ENCODE assay signal across 3 cellular contexts in the genomic region with DNA sequence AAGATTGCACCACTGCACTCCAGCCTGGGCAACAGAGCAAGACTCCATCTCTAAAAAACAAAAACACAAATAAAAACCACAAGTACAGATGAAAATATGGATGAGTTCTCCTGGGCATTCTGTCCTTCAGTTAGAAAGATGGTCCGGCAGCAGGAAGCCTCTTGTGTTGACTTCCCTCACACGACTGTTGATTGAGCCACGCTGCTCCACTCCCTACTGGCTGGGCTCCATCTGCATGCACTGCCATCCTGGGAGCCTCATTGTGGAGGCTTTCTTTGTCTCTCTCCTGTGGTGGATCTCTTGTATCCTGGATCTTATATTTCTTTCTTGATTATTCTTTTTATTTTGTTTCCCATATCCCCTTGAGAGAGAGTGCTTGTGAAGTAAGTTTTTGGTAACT.
TF ChIP-seq lines count a peak whose summit lies in the region.

No MANE protein-coding gene starts in this region.

TF ChIP-seq in HepG2, 621 proteins besides CTCF, POLR2A, EP300 and RAD21:
- TF ChIP-seq GTF2F1 (IDR thresholded peaks at IDR 0.05; ENCODE audit: low read length): no peak
- TF ChIP-seq PAWR (CRISPR knock-in tag; IDR thresholded peaks at IDR 0.05; ENCODE audit: borderline replicate concordance): no peak
- TF ChIP-seq, protein P1, sequence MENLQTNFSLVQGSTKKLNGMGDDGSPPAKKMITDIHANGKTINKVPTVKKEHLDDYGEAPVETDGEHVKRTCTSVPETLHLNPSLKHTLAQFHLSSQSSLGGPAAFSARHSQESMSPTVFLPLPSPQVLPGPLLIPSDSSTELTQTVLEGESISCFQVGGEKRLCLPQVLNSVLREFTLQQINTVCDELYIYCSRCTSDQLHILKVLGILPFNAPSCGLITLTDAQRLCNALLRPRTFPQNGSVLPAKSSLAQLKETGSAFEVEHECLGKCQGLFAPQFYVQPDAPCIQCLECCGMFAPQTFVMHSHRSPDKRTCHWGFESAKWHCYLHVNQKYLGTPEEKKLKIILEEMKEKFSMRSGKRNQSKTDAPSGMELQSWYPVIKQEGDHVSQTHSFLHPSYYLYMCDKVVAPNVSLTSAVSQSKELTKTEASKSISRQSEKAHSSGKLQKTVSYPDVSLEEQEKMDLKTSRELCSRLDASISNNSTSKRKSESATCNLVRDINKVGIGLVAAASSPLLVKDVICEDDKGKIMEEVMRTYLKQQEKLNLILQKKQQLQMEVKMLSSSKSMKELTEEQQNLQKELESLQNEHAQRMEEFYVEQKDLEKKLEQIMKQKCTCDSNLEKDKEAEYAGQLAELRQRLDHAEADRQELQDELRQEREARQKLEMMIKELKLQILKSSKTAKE (CRISPR knock-in tag; IDR thresholded peaks at IDR 0.05; ENCODE audit: borderline replicate concordance): no peak
- no peak for TF ChIP-seq HMG20A (CRISPR knock-in tag; IDR thresholded peaks at IDR 0.05; ENCODE audit: borderline replicate concordance)
- TF ChIP-seq CHD4 (IDR thresholded peaks at IDR 0.05; ENCODE audit: borderline replicate concordance, low read length): no peak
- TF ChIP-seq, protein P2, sequence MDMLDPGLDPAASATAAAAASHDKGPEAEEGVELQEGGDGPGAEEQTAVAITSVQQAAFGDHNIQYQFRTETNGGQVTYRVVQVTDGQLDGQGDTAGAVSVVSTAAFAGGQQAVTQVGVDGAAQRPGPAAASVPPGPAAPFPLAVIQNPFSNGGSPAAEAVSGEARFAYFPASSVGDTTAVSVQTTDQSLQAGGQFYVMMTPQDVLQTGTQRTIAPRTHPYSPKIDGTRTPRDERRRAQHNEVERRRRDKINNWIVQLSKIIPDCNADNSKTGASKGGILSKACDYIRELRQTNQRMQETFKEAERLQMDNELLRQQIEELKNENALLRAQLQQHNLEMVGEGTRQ (IDR thresholded peaks at IDR 0.05; ENCODE audit: low read depth, low read length): no peak
- TF ChIP-seq, protein P2 (CRISPR knock-in tag; IDR thresholded peaks at IDR 0.05; ENCODE audit: borderline replicate concordance): no peak
- TF ChIP-seq, protein P3, sequence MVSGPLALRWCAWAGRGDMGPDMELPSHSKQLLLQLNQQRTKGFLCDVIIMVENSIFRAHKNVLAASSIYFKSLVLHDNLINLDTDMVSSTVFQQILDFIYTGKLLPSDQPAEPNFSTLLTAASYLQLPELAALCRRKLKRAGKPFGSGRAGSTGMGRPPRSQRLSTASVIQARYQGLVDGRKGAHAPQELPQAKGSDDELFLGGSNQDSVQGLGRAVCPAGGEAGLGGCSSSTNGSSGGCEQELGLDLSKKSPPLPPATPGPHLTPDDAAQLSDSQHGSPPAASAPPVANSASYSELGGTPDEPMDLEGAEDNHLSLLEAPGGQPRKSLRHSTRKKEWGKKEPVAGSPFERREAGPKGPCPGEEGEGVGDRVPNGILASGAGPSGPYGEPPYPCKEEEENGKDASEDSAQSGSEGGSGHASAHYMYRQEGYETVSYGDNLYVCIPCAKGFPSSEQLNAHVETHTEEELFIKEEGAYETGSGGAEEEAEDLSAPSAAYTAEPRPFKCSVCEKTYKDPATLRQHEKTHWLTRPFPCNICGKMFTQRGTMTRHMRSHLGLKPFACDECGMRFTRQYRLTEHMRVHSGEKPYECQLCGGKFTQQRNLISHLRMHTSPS (CRISPR knock-in tag; IDR thresholded peaks at IDR 0.05; ENCODE audit: low read depth): no peak
- no peak for TF ChIP-seq ZNF260 (CRISPR knock-in tag; IDR thresholded peaks at IDR 0.05; ENCODE audit: borderline replicate concordance, low read depth)

TF ChIP-seq in WTC11, 78 proteins besides CTCF, POLR2A, EP300 and RAD21 (continues in another document):
- TF ChIP-seq FOXP1 (CRISPR knock-in tag; IDR thresholded peaks at IDR 0.05; ENCODE audit: borderline replicate concordance) (no peak), OVOL2 (CRISPR knock-in tag; IDR thresholded peaks at IDR 0.05; ENCODE audit: borderline replicate concordance) (no peak), ATF1 (CRISPR knock-in tag; IDR thresholded peaks at IDR 0.05) (no peak), TEAD4 (CRISPR knock-in tag; IDR thresholded peaks at IDR 0.05) (no peak), GABPB1 (CRISPR knock-in tag; IDR thresholded peaks at IDR 0.05) (no peak), ZNF396 (CRISPR knock-in tag; IDR thresholded peaks at IDR 0.05; ENCODE audit: borderline replicate concordance) (no peak)
- TF ChIP-seq, protein P4, sequence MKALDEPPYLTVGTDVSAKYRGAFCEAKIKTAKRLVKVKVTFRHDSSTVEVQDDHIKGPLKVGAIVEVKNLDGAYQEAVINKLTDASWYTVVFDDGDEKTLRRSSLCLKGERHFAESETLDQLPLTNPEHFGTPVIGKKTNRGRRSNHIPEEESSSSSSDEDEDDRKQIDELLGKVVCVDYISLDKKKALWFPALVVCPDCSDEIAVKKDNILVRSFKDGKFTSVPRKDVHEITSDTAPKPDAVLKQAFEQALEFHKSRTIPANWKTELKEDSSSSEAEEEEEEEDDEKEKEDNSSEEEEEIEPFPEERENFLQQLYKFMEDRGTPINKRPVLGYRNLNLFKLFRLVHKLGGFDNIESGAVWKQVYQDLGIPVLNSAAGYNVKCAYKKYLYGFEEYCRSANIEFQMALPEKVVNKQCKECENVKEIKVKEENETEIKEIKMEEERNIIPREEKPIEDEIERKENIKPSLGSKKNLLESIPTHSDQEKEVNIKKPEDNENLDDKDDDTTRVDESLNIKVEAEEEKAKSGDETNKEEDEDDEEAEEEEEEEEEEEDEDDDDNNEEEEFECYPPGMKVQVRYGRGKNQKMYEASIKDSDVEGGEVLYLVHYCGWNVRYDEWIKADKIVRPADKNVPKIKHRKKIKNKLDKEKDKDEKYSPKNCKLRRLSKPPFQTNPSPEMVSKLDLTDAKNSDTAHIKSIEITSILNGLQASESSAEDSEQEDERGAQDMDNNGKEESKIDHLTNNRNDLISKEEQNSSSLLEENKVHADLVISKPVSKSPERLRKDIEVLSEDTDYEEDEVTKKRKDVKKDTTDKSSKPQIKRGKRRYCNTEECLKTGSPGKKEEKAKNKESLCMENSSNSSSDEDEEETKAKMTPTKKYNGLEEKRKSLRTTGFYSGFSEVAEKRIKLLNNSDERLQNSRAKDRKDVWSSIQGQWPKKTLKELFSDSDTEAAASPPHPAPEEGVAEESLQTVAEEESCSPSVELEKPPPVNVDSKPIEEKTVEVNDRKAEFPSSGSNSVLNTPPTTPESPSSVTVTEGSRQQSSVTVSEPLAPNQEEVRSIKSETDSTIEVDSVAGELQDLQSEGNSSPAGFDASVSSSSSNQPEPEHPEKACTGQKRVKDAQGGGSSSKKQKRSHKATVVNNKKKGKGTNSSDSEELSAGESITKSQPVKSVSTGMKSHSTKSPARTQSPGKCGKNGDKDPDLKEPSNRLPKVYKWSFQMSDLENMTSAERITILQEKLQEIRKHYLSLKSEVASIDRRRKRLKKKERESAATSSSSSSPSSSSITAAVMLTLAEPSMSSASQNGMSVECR (CRISPR knock-in tag; IDR thresholded peaks at IDR 0.05; ENCODE audit: borderline replicate concordance): no peak
- TF ChIP-seq, protein P5, sequence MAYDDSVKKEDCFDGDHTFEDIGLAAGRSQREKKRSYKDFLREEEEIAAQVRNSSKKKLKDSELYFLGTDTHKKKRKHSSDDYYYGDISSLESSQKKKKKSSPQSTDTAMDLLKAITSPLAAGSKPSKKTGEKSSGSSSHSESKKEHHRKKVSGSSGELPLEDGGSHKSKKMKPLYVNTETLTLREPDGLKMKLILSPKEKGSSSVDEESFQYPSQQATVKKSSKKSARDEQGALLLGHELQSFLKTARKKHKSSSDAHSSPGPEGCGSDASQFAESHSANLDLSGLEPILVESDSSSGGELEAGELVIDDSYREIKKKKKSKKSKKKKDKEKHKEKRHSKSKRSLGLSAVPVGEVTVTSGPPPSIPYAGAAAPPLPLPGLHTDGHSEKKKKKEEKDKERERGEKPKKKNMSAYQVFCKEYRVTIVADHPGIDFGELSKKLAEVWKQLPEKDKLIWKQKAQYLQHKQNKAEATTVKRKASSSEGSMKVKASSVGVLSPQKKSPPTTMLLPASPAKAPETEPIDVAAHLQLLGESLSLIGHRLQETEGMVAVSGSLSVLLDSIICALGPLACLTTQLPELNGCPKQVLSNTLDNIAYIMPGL (CRISPR knock-in tag; IDR thresholded peaks at IDR 0.05): no peak

TF ChIP-seq in SK-N-SH, 30 proteins besides CTCF, POLR2A, EP300 and RAD21:
- TF ChIP-seq RXRA (IDR thresholded peaks at IDR 0.05; ENCODE audit: borderline replicate concordance, low read depth) (no peak), CHD2 (IDR thresholded peaks at IDR 0.05; ENCODE audit: low read length, partially characterized antibody) (no peak), POLR2AphosphoS5 (IDR thresholded peaks at IDR 0.05; ENCODE audit: low read depth, low read length) (no peak), MXI1 (IDR thresholded peaks at IDR 0.05; ENCODE audit: low read depth, low read length) (no peak), SMC3 (IDR thresholded peaks at IDR 0.05; ENCODE audit: low read depth, low read length) (no peak), GABPA (IDR thresholded peaks at IDR 0.05; ENCODE audit: low read depth) (no peak), FOXJ3 (CRISPR knock-in tag; IDR thresholded peaks at IDR 0.05) (no peak), ELF1 (IDR thresholded peaks at IDR 0.05) (no peak)
- TF ChIP-seq, protein P6, sequence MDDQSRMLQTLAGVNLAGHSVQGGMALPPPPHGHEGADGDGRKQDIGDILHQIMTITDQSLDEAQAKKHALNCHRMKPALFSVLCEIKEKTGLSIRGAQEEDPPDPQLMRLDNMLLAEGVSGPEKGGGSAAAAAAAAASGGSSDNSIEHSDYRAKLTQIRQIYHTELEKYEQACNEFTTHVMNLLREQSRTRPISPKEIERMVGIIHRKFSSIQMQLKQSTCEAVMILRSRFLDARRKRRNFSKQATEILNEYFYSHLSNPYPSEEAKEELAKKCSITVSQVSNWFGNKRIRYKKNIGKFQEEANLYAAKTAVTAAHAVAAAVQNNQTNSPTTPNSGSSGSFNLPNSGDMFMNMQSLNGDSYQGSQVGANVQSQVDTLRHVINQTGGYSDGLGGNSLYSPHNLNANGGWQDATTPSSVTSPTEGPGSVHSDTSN (IDR thresholded peaks at IDR 0.05): no peak
- TF ChIP-seq, protein P7, sequence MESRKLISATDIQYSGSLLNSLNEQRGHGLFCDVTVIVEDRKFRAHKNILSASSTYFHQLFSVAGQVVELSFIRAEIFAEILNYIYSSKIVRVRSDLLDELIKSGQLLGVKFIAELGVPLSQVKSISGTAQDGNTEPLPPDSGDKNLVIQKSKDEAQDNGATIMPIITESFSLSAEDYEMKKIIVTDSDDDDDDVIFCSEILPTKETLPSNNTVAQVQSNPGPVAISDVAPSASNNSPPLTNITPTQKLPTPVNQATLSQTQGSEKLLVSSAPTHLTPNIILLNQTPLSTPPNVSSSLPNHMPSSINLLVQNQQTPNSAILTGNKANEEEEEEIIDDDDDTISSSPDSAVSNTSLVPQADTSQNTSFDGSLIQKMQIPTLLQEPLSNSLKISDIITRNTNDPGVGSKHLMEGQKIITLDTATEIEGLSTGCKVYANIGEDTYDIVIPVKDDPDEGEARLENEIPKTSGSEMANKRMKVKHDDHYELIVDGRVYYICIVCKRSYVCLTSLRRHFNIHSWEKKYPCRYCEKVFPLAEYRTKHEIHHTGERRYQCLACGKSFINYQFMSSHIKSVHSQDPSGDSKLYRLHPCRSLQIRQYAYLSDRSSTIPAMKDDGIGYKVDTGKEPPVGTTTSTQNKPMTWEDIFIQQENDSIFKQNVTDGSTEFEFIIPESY (IDR thresholded peaks at IDR 0.05; ENCODE audit: borderline replicate concordance, low read depth): no peak
- TF ChIP-seq, protein P8, sequence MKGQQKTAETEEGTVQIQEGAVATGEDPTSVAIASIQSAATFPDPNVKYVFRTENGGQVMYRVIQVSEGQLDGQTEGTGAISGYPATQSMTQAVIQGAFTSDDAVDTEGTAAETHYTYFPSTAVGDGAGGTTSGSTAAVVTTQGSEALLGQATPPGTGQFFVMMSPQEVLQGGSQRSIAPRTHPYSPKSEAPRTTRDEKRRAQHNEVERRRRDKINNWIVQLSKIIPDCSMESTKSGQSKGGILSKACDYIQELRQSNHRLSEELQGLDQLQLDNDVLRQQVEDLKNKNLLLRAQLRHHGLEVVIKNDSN (IDR thresholded peaks at IDR 0.05; ENCODE audit: borderline replicate concordance, low read depth): no peak
TF ChIP-seq in SK-N-SH: peak in this region for 0.
